8 cellular contexts compared by ENCODE assay signal in the genomic region with DNA sequence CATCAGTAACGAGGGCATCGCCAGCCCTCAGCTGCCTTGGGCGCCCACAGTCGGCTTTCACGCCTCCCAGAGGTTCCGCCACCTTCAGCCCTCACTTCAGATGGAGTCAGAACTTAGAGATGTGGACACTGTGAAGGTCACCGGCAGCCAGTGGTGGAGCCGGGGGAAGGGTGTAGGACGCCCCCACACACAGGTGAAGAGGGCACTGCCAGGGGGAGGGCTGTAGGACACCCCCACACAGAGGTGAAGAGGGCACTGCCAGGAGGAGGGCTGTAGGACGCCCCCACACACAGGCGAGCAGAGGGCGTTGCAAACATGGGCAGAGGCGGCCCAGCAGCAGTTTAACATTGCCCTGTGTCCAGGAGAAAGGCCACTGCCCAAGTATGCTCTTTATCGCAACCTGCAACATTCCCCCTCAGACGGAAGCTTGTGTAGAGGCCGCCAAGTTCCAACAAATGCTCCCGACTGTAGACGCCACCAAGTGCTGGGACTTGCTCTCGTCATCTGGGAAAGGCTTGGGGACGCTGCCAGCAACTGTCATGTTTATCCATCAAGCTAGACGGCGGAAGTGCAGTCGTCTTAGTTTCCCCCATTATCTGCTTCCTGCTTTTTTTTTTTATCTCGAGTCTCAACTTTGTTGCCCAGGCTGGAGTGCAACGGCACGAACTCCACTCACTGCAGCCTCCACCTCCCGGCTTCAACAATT. TPM values are rescaled to one million over a fixed set of nuclear protein-coding genes. Genes with fewer than 3 reads are reported as not detected.
DNase-seq lines count a peak whose midpoint lies in the region; ATAC-seq and TF ChIP-seq lines count a peak whose summit lies in the region.

No MANE protein-coding gene starts in this region.

- peaks cover 5% of the 10 kb centered on the region for H3K4me1 ChIP-seq in IMR-90 (ENCODE audit: control insufficient read depth, insufficient read depth, low read length)
- peaks cover 34 to 84% (median 64%) of the 10 kb centered on the region in 6 donors for H3K4me1 ChIP-seq in spleen

- no peaks in the 10 kb centered on the region for H3K27me3 Mint-ChIP-seq in MCF 10A (ENCODE audit: insufficient read depth, unreplicated experiment)

- no peak overlapping the region for H2AK5ac ChIP-seq in IMR-90 (ENCODE audit: low read depth, low read length)

- no peak for TF ChIP-seq CTCF in IMR-90 (conservative IDR thresholded peaks at IDR 0.05; ENCODE audit: low read depth, low read length)
- no peak for TF ChIP-seq CTCF in WERI-Rb-1 (IDR thresholded peaks at IDR 0.05; ENCODE audit: low read depth, low read length)
- TF ChIP-seq CTCF in spleen (IDR thresholded peaks at IDR 0.05 in 8 of 11, conservative IDR thresholded peaks at IDR 0.05 in 3 of 11) = no peak
- no peak for TF ChIP-seq CTCF in MCF 10A (IDR thresholded peaks at IDR 0.05; ENCODE audit: unreplicated experiment)

- H4K5ac ChIP-seq in IMR-90 (ENCODE audit: low read depth, low read length) = peak overlapping the region; percentile 59

- no peak overlapping the region for H2BK15ac ChIP-seq in IMR-90 (ENCODE audit: low read depth, low read length)

- no peaks in the 10 kb centered on the region for H3K9me3 Mint-ChIP-seq in MCF 10A (ENCODE audit: unreplicated experiment)

- no peaks in the 10 kb centered on the region for H3K9me3 ChIP-seq in IMR-90 (ENCODE audit: control insufficient read depth, insufficient read depth, low read length)
- H3K9me3 ChIP-seq in WERI-Rb-1 (ENCODE audit: severe bottlenecking) = no peaks in the 10 kb centered on the region
- no peaks in the 10 kb centered on the region for H3K9me3 ChIP-seq in spleen

- H2BK120ac ChIP-seq in IMR-90 (ENCODE audit: low read depth, low read length) = no peak overlapping the region

- TF ChIP-seq POLR2A in IMR-90 (IDR thresholded peaks at IDR 0.05; ENCODE audit: low read depth, low read length) (no peak), spleen (IDR thresholded peaks at IDR 0.05) (no peak)

- H3K4me2 ChIP-seq in IMR-90 (ENCODE audit: low read depth, low read length) = peak overlapping the region; percentile 13; the same call in 1 of the 2 replicates

- H2AFZ ChIP-seq in IMR-90 (replicated peaks; ENCODE audit: low read length, poor library complexity) = peak overlapping the region; percentile 57

- WGBS in IMR-90 (ENCODE audit: extremely low coverage in 2 of 2, insufficient read length in 1 of 2), 2 experiments = 26% methylated on average over 5 of the region's 27 CpGs; no CpG with 5 or more reads in 1 of the 2 experiments
- 36 to 55% (median 49%) methylated on average over 27 of the region's 27 CpGs for WGBS in spleen, 5 donors

- no peak overlapping the region for H3K4me3 ChIP-seq in IMR-90 (ENCODE audit: insufficient read depth, low read depth, low read length)
- no peak overlapping the region for H3K4me3 ChIP-seq in WERI-Rb-1 (ENCODE audit: low read depth, low read length)
- no peak overlapping the region for H3K4me3 ChIP-seq in spleen

- BruUV-seq in IMR-90 (replicated peaks; lab: Mats Ljungman, UMichigan) (no TSS peak), MCF 10A (replicated peaks; lab: Mats Ljungman, UMichigan) (no TSS peak)

- H3K18ac ChIP-seq in IMR-90 (ENCODE audit: low read depth, low read length) = no peak overlapping the region

- H4K91ac ChIP-seq in IMR-90 (ENCODE audit: insufficient read depth, low read depth, low read length) = no peak overlapping the region

- peaks cover 51% of the 10 kb centered on the region for H3K36me3 Mint-ChIP-seq in MCF 10A (ENCODE audit: insufficient read depth, unreplicated experiment)

- CTCF ChIA-PET in IMR-90 (lab: Yijun Ruan, JAX) = no interaction called here
- CTCF ChIA-PET in MCF 10A (lab: Yijun Ruan, JAX) = interaction anchor here (0.5 to 0.8 kb wide), 2 partner anchors 8 to 1649 kb away, joined by 3 read pairs; no protein-coding TSS in a partner anchor

- DNase-seq in IMR-90 (peak; percentile 27), WERI-Rb-1 (peak; percentile 32), inferior parietal cortex (ENCODE audit: extremely low spot score) (peak; percentile 9), spleen (peak; percentile 80), MCF 10A (ENCODE audit: unreplicated experiment) (no peak), C1 segment of cervical spinal cord (lab: John Stamatoyannopoulos, UW) (no peak)
- no peak for DNase-seq in stimulated activated CD8-positive, alpha-beta memory T cell treated with anti-CD3 and anti-CD28 coated beads, Interleukin-4, amount 100 ng/mL, for 48 hours

- H3K14ac ChIP-seq in IMR-90 (replicated peaks; ENCODE audit: low read depth, low read length) = no peak overlapping the region

- no peak overlapping the region for H3K56ac ChIP-seq in IMR-90 (ENCODE audit: extremely low read depth, insufficient read depth, low read length)

- peaks cover 0 to 31% of the 10 kb centered on the region in 2 experiments; a peak in 3 of 4 replicates for H3K79me1 ChIP-seq in IMR-90 (ENCODE audit: low read depth in 1 of 2, low read length in 2 of 2)

- POLR2A ChIA-PET in IMR-90 (lab: Charles Lee; ENCODE audit: unreplicated experiment) = no interaction called here
- POLR2A ChIA-PET in MCF 10A (lab: Yijun Ruan, JAX) = no interaction called here

- peak overlapping the region; percentile 8; the same call in 1 of the 2 replicates for H3K23ac ChIP-seq in IMR-90 (ENCODE audit: low read depth, low read length)

- peaks cover 4% of the 10 kb centered on the region; the same call in 1 of the 2 replicates for H3K9me1 ChIP-seq in IMR-90 (ENCODE audit: insufficient read depth, low read length)

- H3K27ac ChIP-seq in IMR-90 (ENCODE audit: insufficient read depth, low read length) (peak overlapping the region; percentile 23; the same call in 1 of the 2 replicates), WERI-Rb-1 (no peak overlapping the region; the same call in 1 of the 2 replicates), spleen (peak overlapping the region in 7 of 8 donors; percentile 61 to 93 (median 75))

- peak overlapping the region; percentile 23 for H2AK9ac ChIP-seq in IMR-90 (replicated peaks; ENCODE audit: low read depth, low read length, poor library complexity)

- H4K8ac ChIP-seq in IMR-90 (ENCODE audit: low read depth in 2 of 2, low read length in 2 of 2) = 0 out of 4 replicates have a peak overlapping the region, but pooled peaks have one; percentile 17 to 24

- H2BK5ac ChIP-seq in IMR-90 (ENCODE audit: low read depth, low read length, poor library complexity, severe bottlenecking) = peak overlapping the region; percentile 1

- peaks cover 5% of the 10 kb centered on the region for H3K4me1 Mint-ChIP-seq in MCF 10A (ENCODE audit: insufficient read depth, unreplicated experiment)

- H4K20me1 ChIP-seq in IMR-90 (ENCODE audit: insufficient read depth, low read length) = peaks cover 11% of the 10 kb centered on the region

- H3K27me3 ChIP-seq in IMR-90 (ENCODE audit: control insufficient read depth, insufficient read depth, low read length) (no peaks in the 10 kb centered on the region), WERI-Rb-1 (ENCODE audit: insufficient read depth, low read depth, severe bottlenecking) (no peaks in the 10 kb centered on the region), spleen (replicated peaks in 1 of 7) (no peaks in the 10 kb centered on the region)

- dilution Hi-C loops in IMR-90 (cut with HindIII; ENCODE audit: low sequenced_read_pairs, unreplicated experiment) = no loop called here

- no peak for TF ChIP-seq RAD21 in IMR-90 (IDR thresholded peaks at IDR 0.05; ENCODE audit: low read length)

- in situ Hi-C loops in IMR-90 (cut with MboI; ENCODE audit: low sequenced_read_pairs) = no loop called here

- ATAC-seq in IMR-90 (ENCODE audit: low read depth) (no peak), GM21390 (IDR thresholded peaks at IDR 0.05; ENCODE audit: unreplicated experiment) (no peak)

- H3K27ac Mint-ChIP-seq in MCF 10A (ENCODE audit: low read depth, unreplicated experiment) = no peak overlapping the region

- peak overlapping the region; percentile 33; the same call in 1 of the 2 replicates for H3K4ac ChIP-seq in IMR-90 (ENCODE audit: low read depth, low read length)

- H3K36me3 ChIP-seq in IMR-90 (ENCODE audit: control insufficient read depth, insufficient read depth, low read length) (peaks cover 21% of the 10 kb centered on the region), WERI-Rb-1 (peaks cover 14% of the 10 kb centered on the region), spleen (peaks cover 0 to 4% (median under 1%) of the 10 kb centered on the region in 6 donors)

- H3K9ac ChIP-seq in IMR-90 (ENCODE audit: low read depth, low read length) = no peak overlapping the region

- intact Hi-C loops in IMR-90 (cut with micrococcal nuclease) = no loop called here
- intact Hi-C loops in spleen (cut with DNase I; ENCODE audit: low total_unique reads) = no loop called here
- intact Hi-C loops in MCF 10A (cut with micrococcal nuclease) = no loop called here

- H2BK20ac ChIP-seq in IMR-90 (ENCODE audit: low read depth, low read length) = no peak overlapping the region

- H3K4me3 Mint-ChIP-seq in MCF 10A (ENCODE audit: unreplicated experiment) = no peak overlapping the region

TF ChIP-seq in IMR-90, 13 proteins besides CTCF, POLR2A, EP300 and RAD21:
- TF ChIP-seq, protein P1, sequence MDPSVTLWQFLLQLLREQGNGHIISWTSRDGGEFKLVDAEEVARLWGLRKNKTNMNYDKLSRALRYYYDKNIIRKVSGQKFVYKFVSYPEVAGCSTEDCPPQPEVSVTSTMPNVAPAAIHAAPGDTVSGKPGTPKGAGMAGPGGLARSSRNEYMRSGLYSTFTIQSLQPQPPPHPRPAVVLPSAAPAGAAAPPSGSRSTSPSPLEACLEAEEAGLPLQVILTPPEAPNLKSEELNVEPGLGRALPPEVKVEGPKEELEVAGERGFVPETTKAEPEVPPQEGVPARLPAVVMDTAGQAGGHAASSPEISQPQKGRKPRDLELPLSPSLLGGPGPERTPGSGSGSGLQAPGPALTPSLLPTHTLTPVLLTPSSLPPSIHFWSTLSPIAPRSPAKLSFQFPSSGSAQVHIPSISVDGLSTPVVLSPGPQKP (IDR thresholded peaks at IDR 0.05; ENCODE audit: borderline replicate concordance, low read depth, low read length) = no peak
- no peak for TF ChIP-seq NFE2L2 (IDR thresholded peaks at IDR 0.05; ENCODE audit: low read depth, low read length)

RNA-seq across cellular contexts. Expression of a gene that starts 4.9 kb away (rescaled TPM):
- total RNA-seq in IMR-90 (2012; rRNA removed) (63.4 and 66.4 TPM in 2 replicates), spleen (10 to 100 TPM; 60.4 to 86.5 (median 82.3) TPM), MCF 10A (2022) (111 and 142 TPM in 2 replicates)
- polyA plus RNA-seq in IMR-90 (2012; rRNA removed) (80.4 and 82.4 TPM in 2 replicates), spleen (10 to 100 TPM; 25.7 to 48.5 (median 40.4) TPM)
- 21.2 and 34.0 TPM in 2 replicates for polyA plus RNA-seq in IMR-90 (2012; cell fraction: cytosol; rRNA removed)
- polyA plus RNA-seq in IMR-90 (2012; cell fraction: nucleus; rRNA removed; ENCODE audit: low replicate concordance) = 229 and 398 TPM in 2 replicates

RNA-seq across cellular contexts. Expression of a gene that starts 55.9 kb away (rescaled TPM):
- total RNA-seq in IMR-90 (2012; rRNA removed) = 36.9 and 37.8 TPM in 2 replicates
- polyA plus RNA-seq in IMR-90 (2012; rRNA removed) = 24.1 and 25.2 TPM in 2 replicates
- 11.1 and 21.8 TPM in 2 replicates for polyA plus RNA-seq in IMR-90 (2012; cell fraction: cytosol; rRNA removed)
- 8.5 and 14.7 TPM in 2 replicates for polyA plus RNA-seq in IMR-90 (2012; cell fraction: nucleus; rRNA removed; ENCODE audit: low replicate concordance)
- 10 to 100 TPM; 19.4 to 28.8 (median 21.7) TPM for total RNA-seq in spleen
- 10 to 100 TPM in 2 of 3 donors, 1 to 10 TPM in 1; 8.2 to 24.0 (median 14.1) TPM for polyA plus RNA-seq in spleen
- 69.8 and 84.0 TPM in 2 replicates for total RNA-seq in MCF 10A (2022)

Comparison
In these comparisons a context has a peak if more than half of its experiments do, and no peak if none do; other contexts are left out.
1. DNase-seq: peak in IMR-90 (single experiment), WERI-Rb-1 (single experiment), inferior parietal cortex (single experiment) and spleen (single experiment); none in MCF 10A (single experiment), C1 segment of cervical spinal cord (0 of 14) and stimulated activated CD8-positive, alpha-beta memory T cell treated with anti-CD3 and anti-CD28 coated beads, Interleukin-4, amount 100 ng/mL, for 48 hours (single experiment).